Comparison of ENCODE assay signal across 15 cellular contexts in genomic region chr14:103634156-103634555, GRCh38. TPM values are rescaled to one million over a fixed set of nuclear protein-coding genes. Genes with fewer than 3 reads are reported as not detected.
DNase-seq lines count a peak whose midpoint lies in the region; ATAC-seq and TF ChIP-seq lines count a peak whose summit lies in the region.
"Had no signal": no experiment of that assay in that cellular context is flagged by ENCODE, and none has a peak within 500 bp of the region (broad histone marks: within the 10 kb centered on the region; RNA-seq: fewer than 3 reads in every experiment).

No MANE protein-coding gene starts in this region.

- intact Hi-C loops in activated CD4-positive, alpha-beta T cell treated with anti-CD3 and anti-CD28 coated beads, Interleukin-2, amount 10 ng/mL, durations not matched to agents 24 days and 14 days (cut with micrococcal nuclease), result no loop called here
- intact Hi-C loops in thyroid gland (cut with DNase I), result no loop called here

- TF ChIP-seq CTCF in OCI-LY1 (IDR thresholded peaks at IDR 0.05; ENCODE audit: low read length) (no peak), thyroid gland (IDR thresholded peaks at IDR 0.05) (no peak)

- no peaks in the 10 kb centered on the region for H3K27me3 Mint-ChIP-seq in activated CD4-positive, alpha-beta T cell treated with anti-CD3 and anti-CD28 coated beads, Interleukin-2, amount 10 ng/mL, durations not matched to agents 24 days and 14 days
- H3K27me3 Mint-ChIP-seq: activated B cell treated with CpG ODN at 0.5 μM for 24 hours had no signal

- H3K36me3 ChIP-seq in OCI-LY1 (ENCODE audit: insufficient read depth, low read length) (peaks cover 25% of the 10 kb centered on the region), thyroid gland (no peaks in the 10 kb centered on the region)
- H3K36me3 ChIP-seq: ovary had no signal

- no peaks in the 10 kb centered on the region for H4K20me1 ChIP-seq in OCI-LY1 (ENCODE audit: insufficient read depth, low read length)

- H3K4me1 Mint-ChIP-seq in activated CD4-positive, alpha-beta T cell treated with anti-CD3 and anti-CD28 coated beads, Interleukin-2, amount 10 ng/mL, durations not matched to agents 24 days and 14 days, result peaks cover 42% of the 10 kb centered on the region
- peaks cover 53% of the 10 kb centered on the region for H3K4me1 Mint-ChIP-seq in stimulated activated effector memory CD8-positive, alpha-beta T cell treated with anti-CD3 and anti-CD28 coated beads, Interleukin-12 subunit alpha, Interleukin-12 subunit beta, amount 100 ng/mL, for 72 hours

- H3K9me3 ChIP-seq in OCI-LY1 (ENCODE audit: low read length) (no peaks in the 10 kb centered on the region), thyroid gland (no peaks in the 10 kb centered on the region)
- H3K9me3 ChIP-seq: ovary, Peyer's patch had no signal

- no peak for DNase-seq in activated CD4-positive, alpha-beta T cell treated with anti-CD3 and anti-CD28 coated beads, Interleukin-2, amount 10 ng/mL, durations not matched to agents 24 days and 14 days
- DNase-seq in activated CD4-positive, alpha-beta T cell treated with anti-CD3 and anti-CD28 coated beads, Interleukin-2, amount 50 U/mL, for 48 hours, result no peak
- peak; percentile 39 for DNase-seq in fibroblast of peridontal ligament (ENCODE audit: extremely low read depth)
- no peak for DNase-seq in stimulated activated effector memory CD8-positive, alpha-beta T cell treated with anti-CD3 and anti-CD28 coated beads, Interleukin-12 subunit alpha, Interleukin-12 subunit beta, amount 100 ng/mL, for 72 hours (ENCODE audit: low spot score in 2 of 2)
- no peak for DNase-seq in thyroid gland
- DNase-seq in activated gamma-delta T cell treated with Interleukin-2 at 50 U/mL for 16 hours, result no peak
- DNase-seq: activated B cell treated with CpG ODN at 0.5 μM for 24 hours; activated CD8-positive, alpha-beta memory T cell treated with anti-CD3 and anti-CD28 coated beads, Interleukin-2, amount 50 U/mL, for 48 hours; head of caudate nucleus; islet precursor cell; Karpas-422; ovary; Peyer's patch had no signal

- H2AFZ ChIP-seq in OCI-LY1 (ENCODE audit: low read length), result no peak overlapping the region

- no peaks in the 10 kb centered on the region for H3K9me2 ChIP-seq in OCI-LY1 (ENCODE audit: low read depth, low read length)

- H3K27ac ChIP-seq in OCI-LY1 (ENCODE audit: low read depth, low read length, poor library complexity, severe bottlenecking) (no peak overlapping the region), thyroid gland (no peak overlapping the region)
- H3K27ac ChIP-seq: ovary, Peyer's patch had no signal

- H3K9ac ChIP-seq in OCI-LY1 (ENCODE audit: low read length), result no peak overlapping the region; the same call in 1 of the 2 replicates

- no peaks in the 10 kb centered on the region for H3K9me3 Mint-ChIP-seq in activated CD4-positive, alpha-beta T cell treated with anti-CD3 and anti-CD28 coated beads, Interleukin-2, amount 10 ng/mL, durations not matched to agents 24 days and 14 days
- no peaks in the 10 kb centered on the region for H3K9me3 Mint-ChIP-seq in stimulated activated effector memory CD8-positive, alpha-beta T cell treated with anti-CD3 and anti-CD28 coated beads, Interleukin-12 subunit alpha, Interleukin-12 subunit beta, amount 100 ng/mL, for 72 hours
- H3K9me3 Mint-ChIP-seq: activated B cell treated with CpG ODN at 0.5 μM for 24 hours had no signal

- no peak for ATAC-seq in stimulated activated effector memory CD8-positive, alpha-beta T cell treated with anti-CD3 and anti-CD28 coated beads, Interleukin-12 subunit alpha, Interleukin-12 subunit beta, amount 100 ng/mL, for 72 hours
- ATAC-seq in GM19397 (IDR thresholded peaks at IDR 0.05; ENCODE audit: unreplicated experiment), result no peak

- 76 to 78% methylated on average over 4 of the region's 4 CpGs for WGBS in thyroid gland, 2 donors

- peak overlapping the region; percentile 57 for H3K4me2 ChIP-seq in OCI-LY1 (ENCODE audit: low read length)

- no peak for TF ChIP-seq POLR2A in thyroid gland (IDR thresholded peaks at IDR 0.05)

- H3F3A ChIP-seq in OCI-LY1 (ENCODE audit: insufficient read depth, low read length), result no peaks in the 10 kb centered on the region

- H3K27me3 ChIP-seq in OCI-LY1 (ENCODE audit: insufficient read depth, low read length) (no peaks in the 10 kb centered on the region), thyroid gland (no peaks in the 10 kb centered on the region)
- H3K27me3 ChIP-seq: ovary, Peyer's patch had no signal

- peak overlapping the region; percentile 46 for H3K27ac Mint-ChIP-seq in activated CD4-positive, alpha-beta T cell treated with anti-CD3 and anti-CD28 coated beads, Interleukin-2, amount 10 ng/mL, durations not matched to agents 24 days and 14 days
- H3K27ac Mint-ChIP-seq in stimulated activated effector memory CD8-positive, alpha-beta T cell treated with anti-CD3 and anti-CD28 coated beads, Interleukin-12 subunit alpha, Interleukin-12 subunit beta, amount 100 ng/mL, for 72 hours, result peak overlapping the region; percentile 11

- peaks cover 23% of the 10 kb centered on the region for H3K36me3 Mint-ChIP-seq in activated CD4-positive, alpha-beta T cell treated with anti-CD3 and anti-CD28 coated beads, Interleukin-2, amount 10 ng/mL, durations not matched to agents 24 days and 14 days (ENCODE audit: low read depth)
- peaks cover 70% of the 10 kb centered on the region for H3K36me3 Mint-ChIP-seq in stimulated activated effector memory CD8-positive, alpha-beta T cell treated with anti-CD3 and anti-CD28 coated beads, Interleukin-12 subunit alpha, Interleukin-12 subunit beta, amount 100 ng/mL, for 72 hours

- H3K4me3 Mint-ChIP-seq in activated CD4-positive, alpha-beta T cell treated with anti-CD3 and anti-CD28 coated beads, Interleukin-2, amount 10 ng/mL, durations not matched to agents 24 days and 14 days, result no peak overlapping the region
- H3K4me3 Mint-ChIP-seq in stimulated activated effector memory CD8-positive, alpha-beta T cell treated with anti-CD3 and anti-CD28 coated beads, Interleukin-12 subunit alpha, Interleukin-12 subunit beta, amount 100 ng/mL, for 72 hours, result no peak overlapping the region
- H3K4me3 Mint-ChIP-seq: activated B cell treated with CpG ODN at 0.5 μM for 24 hours had no signal

- H3K4me3 ChIP-seq in OCI-LY1 (ENCODE audit: low read depth, low read length, poor library complexity, severe bottlenecking) (peak overlapping the region; percentile 38), thyroid gland (replicated peaks in 1 of 3) (no peak overlapping the region)
- H3K4me3 ChIP-seq: ovary, Peyer's patch had no signal

- H3K79me2 ChIP-seq in OCI-LY1 (ENCODE audit: insufficient read depth, low read length), result peaks cover 95% of the 10 kb centered on the region

- H3K4me1 ChIP-seq in OCI-LY1 (ENCODE audit: insufficient read depth, low read length, severe bottlenecking), result peaks cover 41% of the 10 kb centered on the region
- H3K4me1 ChIP-seq in thyroid gland, result peaks cover 23 to 55% of the 10 kb centered on the region in 2 donors

RNA-seq across cellular contexts. Expression of gene KLC1, which starts 5.1 kb away (rescaled TPM):
- 132 and 155 TPM in 2 replicates for total RNA-seq in activated CD4-positive, alpha-beta T cell treated with anti-CD3 and anti-CD28 coated beads, Interleukin-2, amount 10 ng/mL, durations not matched to agents 24 days and 14 days
- total RNA-seq in thyroid gland, result 100 to 1,000 TPM; 236 to 340 (median 281) TPM
